ENCODE assay signal across 1 cellular context in genomic region chr11:33695051-33695566, GRCh38.
A peak's percentile ranks its signal among the peaks of the same experiment; 100 is the strongest.
TF ChIP-seq lines count a peak whose summit lies in the region.

No MANE protein-coding gene starts in this region.

TF ChIP-seq in HepG2, 621 proteins besides CTCF, POLR2A, EP300 and RAD21 (continued from another document and continues in another):
- TF ChIP-seq, protein P1, sequence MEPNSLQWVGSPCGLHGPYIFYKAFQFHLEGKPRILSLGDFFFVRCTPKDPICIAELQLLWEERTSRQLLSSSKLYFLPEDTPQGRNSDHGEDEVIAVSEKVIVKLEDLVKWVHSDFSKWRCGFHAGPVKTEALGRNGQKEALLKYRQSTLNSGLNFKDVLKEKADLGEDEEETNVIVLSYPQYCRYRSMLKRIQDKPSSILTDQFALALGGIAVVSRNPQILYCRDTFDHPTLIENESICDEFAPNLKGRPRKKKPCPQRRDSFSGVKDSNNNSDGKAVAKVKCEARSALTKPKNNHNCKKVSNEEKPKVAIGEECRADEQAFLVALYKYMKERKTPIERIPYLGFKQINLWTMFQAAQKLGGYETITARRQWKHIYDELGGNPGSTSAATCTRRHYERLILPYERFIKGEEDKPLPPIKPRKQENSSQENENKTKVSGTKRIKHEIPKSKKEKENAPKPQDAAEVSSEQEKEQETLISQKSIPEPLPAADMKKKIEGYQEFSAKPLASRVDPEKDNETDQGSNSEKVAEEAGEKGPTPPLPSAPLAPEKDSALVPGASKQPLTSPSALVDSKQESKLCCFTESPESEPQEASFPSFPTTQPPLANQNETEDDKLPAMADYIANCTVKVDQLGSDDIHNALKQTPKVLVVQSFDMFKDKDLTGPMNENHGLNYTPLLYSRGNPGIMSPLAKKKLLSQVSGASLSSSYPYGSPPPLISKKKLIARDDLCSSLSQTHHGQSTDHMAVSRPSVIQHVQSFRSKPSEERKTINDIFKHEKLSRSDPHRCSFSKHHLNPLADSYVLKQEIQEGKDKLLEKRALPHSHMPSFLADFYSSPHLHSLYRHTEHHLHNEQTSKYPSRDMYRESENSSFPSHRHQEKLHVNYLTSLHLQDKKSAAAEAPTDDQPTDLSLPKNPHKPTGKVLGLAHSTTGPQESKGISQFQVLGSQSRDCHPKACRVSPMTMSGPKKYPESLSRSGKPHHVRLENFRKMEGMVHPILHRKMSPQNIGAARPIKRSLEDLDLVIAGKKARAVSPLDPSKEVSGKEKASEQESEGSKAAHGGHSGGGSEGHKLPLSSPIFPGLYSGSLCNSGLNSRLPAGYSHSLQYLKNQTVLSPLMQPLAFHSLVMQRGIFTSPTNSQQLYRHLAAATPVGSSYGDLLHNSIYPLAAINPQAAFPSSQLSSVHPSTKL (CRISPR knock-in tag; IDR thresholded peaks at IDR 0.05) = 0 out of 2 replicates have a peak, but pooled peaks have one; percentile 38
- TF ChIP-seq TFAP4 (IDR thresholded peaks at IDR 0.05; ENCODE audit: borderline replicate concordance, low read depth) = no peak
- TF ChIP-seq PAXIP1 (CRISPR knock-in tag; conservative IDR thresholded peaks at IDR 0.05) = peak; percentile 70
- TF ChIP-seq, protein P2, sequence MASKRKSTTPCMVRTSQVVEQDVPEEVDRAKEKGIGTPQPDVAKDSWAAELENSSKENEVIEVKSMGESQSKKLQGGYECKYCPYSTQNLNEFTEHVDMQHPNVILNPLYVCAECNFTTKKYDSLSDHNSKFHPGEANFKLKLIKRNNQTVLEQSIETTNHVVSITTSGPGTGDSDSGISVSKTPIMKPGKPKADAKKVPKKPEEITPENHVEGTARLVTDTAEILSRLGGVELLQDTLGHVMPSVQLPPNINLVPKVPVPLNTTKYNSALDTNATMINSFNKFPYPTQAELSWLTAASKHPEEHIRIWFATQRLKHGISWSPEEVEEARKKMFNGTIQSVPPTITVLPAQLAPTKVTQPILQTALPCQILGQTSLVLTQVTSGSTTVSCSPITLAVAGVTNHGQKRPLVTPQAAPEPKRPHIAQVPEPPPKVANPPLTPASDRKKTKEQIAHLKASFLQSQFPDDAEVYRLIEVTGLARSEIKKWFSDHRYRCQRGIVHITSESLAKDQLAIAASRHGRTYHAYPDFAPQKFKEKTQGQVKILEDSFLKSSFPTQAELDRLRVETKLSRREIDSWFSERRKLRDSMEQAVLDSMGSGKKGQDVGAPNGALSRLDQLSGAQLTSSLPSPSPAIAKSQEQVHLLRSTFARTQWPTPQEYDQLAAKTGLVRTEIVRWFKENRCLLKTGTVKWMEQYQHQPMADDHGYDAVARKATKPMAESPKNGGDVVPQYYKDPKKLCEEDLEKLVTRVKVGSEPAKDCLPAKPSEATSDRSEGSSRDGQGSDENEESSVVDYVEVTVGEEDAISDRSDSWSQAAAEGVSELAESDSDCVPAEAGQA (IDR thresholded peaks at IDR 0.05; ENCODE audit: low read depth) = no peak
- TF ChIP-seq, protein P2 (CRISPR knock-in tag; IDR thresholded peaks at IDR 0.05; ENCODE audit: borderline replicate concordance) = no peak
- TF ChIP-seq, protein P3, sequence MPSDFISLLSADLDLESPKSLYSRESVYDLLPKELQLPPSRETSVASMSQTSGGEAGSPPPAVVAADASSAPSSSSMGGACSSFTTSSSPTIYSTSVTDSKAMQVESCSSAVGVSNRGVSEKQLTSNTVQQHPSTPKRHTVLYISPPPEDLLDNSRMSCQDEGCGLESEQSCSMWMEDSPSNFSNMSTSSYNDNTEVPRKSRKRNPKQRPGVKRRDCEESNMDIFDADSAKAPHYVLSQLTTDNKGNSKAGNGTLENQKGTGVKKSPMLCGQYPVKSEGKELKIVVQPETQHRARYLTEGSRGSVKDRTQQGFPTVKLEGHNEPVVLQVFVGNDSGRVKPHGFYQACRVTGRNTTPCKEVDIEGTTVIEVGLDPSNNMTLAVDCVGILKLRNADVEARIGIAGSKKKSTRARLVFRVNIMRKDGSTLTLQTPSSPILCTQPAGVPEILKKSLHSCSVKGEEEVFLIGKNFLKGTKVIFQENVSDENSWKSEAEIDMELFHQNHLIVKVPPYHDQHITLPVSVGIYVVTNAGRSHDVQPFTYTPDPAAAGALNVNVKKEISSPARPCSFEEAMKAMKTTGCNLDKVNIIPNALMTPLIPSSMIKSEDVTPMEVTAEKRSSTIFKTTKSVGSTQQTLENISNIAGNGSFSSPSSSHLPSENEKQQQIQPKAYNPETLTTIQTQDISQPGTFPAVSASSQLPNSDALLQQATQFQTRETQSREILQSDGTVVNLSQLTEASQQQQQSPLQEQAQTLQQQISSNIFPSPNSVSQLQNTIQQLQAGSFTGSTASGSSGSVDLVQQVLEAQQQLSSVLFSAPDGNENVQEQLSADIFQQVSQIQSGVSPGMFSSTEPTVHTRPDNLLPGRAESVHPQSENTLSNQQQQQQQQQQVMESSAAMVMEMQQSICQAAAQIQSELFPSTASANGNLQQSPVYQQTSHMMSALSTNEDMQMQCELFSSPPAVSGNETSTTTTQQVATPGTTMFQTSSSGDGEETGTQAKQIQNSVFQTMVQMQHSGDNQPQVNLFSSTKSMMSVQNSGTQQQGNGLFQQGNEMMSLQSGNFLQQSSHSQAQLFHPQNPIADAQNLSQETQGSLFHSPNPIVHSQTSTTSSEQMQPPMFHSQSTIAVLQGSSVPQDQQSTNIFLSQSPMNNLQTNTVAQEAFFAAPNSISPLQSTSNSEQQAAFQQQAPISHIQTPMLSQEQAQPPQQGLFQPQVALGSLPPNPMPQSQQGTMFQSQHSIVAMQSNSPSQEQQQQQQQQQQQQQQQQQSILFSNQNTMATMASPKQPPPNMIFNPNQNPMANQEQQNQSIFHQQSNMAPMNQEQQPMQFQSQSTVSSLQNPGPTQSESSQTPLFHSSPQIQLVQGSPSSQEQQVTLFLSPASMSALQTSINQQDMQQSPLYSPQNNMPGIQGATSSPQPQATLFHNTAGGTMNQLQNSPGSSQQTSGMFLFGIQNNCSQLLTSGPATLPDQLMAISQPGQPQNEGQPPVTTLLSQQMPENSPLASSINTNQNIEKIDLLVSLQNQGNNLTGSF (CRISPR knock-in tag; IDR thresholded peaks at IDR 0.05) = no peak
- TF ChIP-seq BCL3 (CRISPR knock-in tag; IDR thresholded peaks at IDR 0.05) = no peak
- TF ChIP-seq SSRP1 (CRISPR knock-in tag; IDR thresholded peaks at IDR 0.05) = no peak
- TF ChIP-seq TBX3 (IDR thresholded peaks at IDR 0.05; ENCODE audit: borderline replicate concordance) = no peak
- TF ChIP-seq HNF4G (IDR thresholded peaks at IDR 0.05; ENCODE audit: borderline replicate concordance, low read depth, low read length) = no peak
- no peak for TF ChIP-seq HNF4G (CRISPR knock-in tag; IDR thresholded peaks at IDR 0.05; ENCODE audit: borderline replicate concordance, low read depth)
- TF ChIP-seq GFI1 (CRISPR knock-in tag; IDR thresholded peaks at IDR 0.05; ENCODE audit: borderline replicate concordance) = peak; percentile 75
- TF ChIP-seq ZNF841 (CRISPR knock-in tag; IDR thresholded peaks at IDR 0.05; ENCODE audit: borderline replicate concordance) = no peak
- no peak for TF ChIP-seq ZNF562 (CRISPR knock-in tag; IDR thresholded peaks at IDR 0.05; ENCODE audit: borderline replicate concordance)
- TF ChIP-seq, protein P4, sequence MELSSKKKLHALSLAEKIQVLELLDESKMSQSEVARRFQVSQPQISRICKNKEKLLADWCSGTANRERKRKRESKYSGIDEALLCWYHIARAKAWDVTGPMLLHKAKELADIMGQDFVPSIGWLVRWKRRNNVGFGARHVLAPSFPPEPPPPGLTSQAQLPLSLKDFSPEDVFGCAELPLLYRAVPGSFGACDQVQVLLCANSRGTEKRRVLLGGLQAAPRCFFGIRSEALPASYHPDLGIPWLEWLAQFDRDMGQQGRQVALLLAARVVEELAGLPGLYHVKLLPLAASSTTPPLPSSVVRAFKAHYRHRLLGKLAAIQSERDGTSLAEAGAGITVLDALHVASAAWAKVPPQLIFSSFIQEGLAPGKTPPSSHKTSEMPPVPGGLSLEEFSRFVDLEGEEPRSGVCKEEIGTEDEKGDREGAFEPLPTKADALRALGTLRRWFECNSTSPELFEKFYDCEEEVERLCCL (CRISPR knock-in tag; IDR thresholded peaks at IDR 0.05; ENCODE audit: borderline replicate concordance) = no peak
- no peak for TF ChIP-seq HHEX (CRISPR knock-in tag; IDR thresholded peaks at IDR 0.05)
- no peak for TF ChIP-seq ZNF766 (CRISPR knock-in tag; IDR thresholded peaks at IDR 0.05; ENCODE audit: borderline replicate concordance)
- no peak for TF ChIP-seq BCL6 (CRISPR knock-in tag; IDR thresholded peaks at IDR 0.05)
- TF ChIP-seq ZMYM3 (CRISPR knock-in tag; IDR thresholded peaks at IDR 0.05) = no peak
- TF ChIP-seq NCOA2 (CRISPR knock-in tag; IDR thresholded peaks at IDR 0.05) = 0 out of 2 replicates have a peak, but pooled peaks have one; percentile 18
